5 cellular contexts compared by ENCODE assay signal in genomic region chr11:78601066-78601465, GRCh38. TPM values are rescaled to one million over a fixed set of nuclear protein-coding genes. Genes with fewer than 3 reads are reported as not detected.
DNase-seq lines count a peak whose midpoint lies in the region; ATAC-seq, FAIRE-seq and TF ChIP-seq lines count a peak whose summit lies in the region.
"Not testable (repeated sequence)": the region's sequence is repeated elsewhere in the genome, so short reads cannot be mapped to it uniquely, and the experiment has no call there.

No MANE protein-coding gene starts in this region.

- BruUV-seq in Caco-2 (replicated peaks; lab: Mats Ljungman, UMichigan); K562 (replicated peaks; lab: Mats Ljungman, UMichigan); HepG2 (replicated peaks; lab: Mats Ljungman, UMichigan): not testable (repeated sequence)

- not testable (repeated sequence) for H2AFZ ChIP-seq in K562 (ENCODE audit: low read depth, low read length); HepG2 (ENCODE audit: low read length)

- H3K27me3 Mint-ChIP-seq in Caco-2 (ENCODE audit: insufficient read depth, unreplicated experiment) = not testable (repeated sequence)
- peaks cover 25% of the 10 kb centered on the region for H3K27me3 Mint-ChIP-seq in WTC11 (ENCODE audit: low read depth)

- H3K4me1 Mint-ChIP-seq in Caco-2 (ENCODE audit: low read depth, unreplicated experiment) (peaks cover 25% of the 10 kb centered on the region), WTC11 (peaks cover 16% of the 10 kb centered on the region)

- intact Hi-C loops in Caco-2 (cut with micrococcal nuclease; ENCODE audit: unreplicated experiment); K562 (cut with micrococcal nuclease): not testable (repeated sequence)
- intact Hi-C loops in HepG2 (cut with micrococcal nuclease; ENCODE audit: unreplicated experiment) = loop anchor here (10.0 kb wide), 1 partner anchor 1726 kb away; no protein-coding TSS in a partner anchor

- not testable (repeated sequence) for H3K27me3 ChIP-seq in Caco-2 (replicated peaks; ENCODE audit: control insufficient read depth, insufficient read depth, low read length); HepG2 (ENCODE audit: control insufficient read depth in 1 of 2, insufficient read depth in 2 of 2, low read length in 2 of 2); liver (ENCODE audit: control insufficient read depth in 4 of 4, insufficient read depth in 4 of 4, low read length in 3 of 4)
- H3K27me3 ChIP-seq in K562 (ENCODE audit: control insufficient read depth in 2 of 2, insufficient read depth in 2 of 2, low read length in 2 of 2) = peaks cover 9 to 15% of the 10 kb centered on the region in 2 experiments; a peak in 3 of 5 replicates

- not testable (repeated sequence) for TF ChIP-seq RAD21 in K562 (CRISPR knock-in tag; conservative IDR thresholded peaks at IDR 0.05 in 1 of 2, IDR thresholded peaks at IDR 0.05 in 1 of 2); HepG2 (CRISPR knock-in tag; IDR thresholded peaks at IDR 0.05); liver (IDR thresholded peaks at IDR 0.05)

- not testable (repeated sequence) for TF ChIP-seq POLR2A in K562 (conservative IDR thresholded peaks at IDR 0.05); HepG2 (IDR thresholded peaks at IDR 0.05; ENCODE audit: insufficient read depth in 1 of 2, low read depth in 2 of 2, low read length in 2 of 2)

- not testable (repeated sequence) for H3K79me2 ChIP-seq in K562 (ENCODE audit: control insufficient read depth, insufficient read depth, low read length); HepG2 (ENCODE audit: insufficient read depth, low read length)

- not testable (repeated sequence) for ATAC-seq in WTC11, K562, HepG2

- not testable (repeated sequence) for TF ChIP-seq CTCF in Caco-2 (IDR thresholded peaks at IDR 0.05; ENCODE audit: insufficient read depth in 1 of 2, low read depth in 1 of 2, low read length in 1 of 2, severe bottlenecking in 1 of 2, unreplicated experiment in 1 of 2); WTC11 (IDR thresholded peaks at IDR 0.05); K562 (IDR thresholded peaks at IDR 0.05 in 2 of 3, conservative IDR thresholded peaks at IDR 0.05 in 1 of 3; ENCODE audit: insufficient read depth in 2 of 3, low read depth in 1 of 3, low read length in 3 of 3); HepG2 (CRISPR knock-in tag; IDR thresholded peaks at IDR 0.05); liver (IDR thresholded peaks at IDR 0.05; ENCODE audit: low read depth, low read length, missing input control)

- H3K9ac ChIP-seq in K562 (ENCODE audit: insufficient read depth in 1 of 2, low read depth in 2 of 2, low read length in 2 of 2); HepG2 (ENCODE audit: insufficient read depth, low read depth, low read length); liver (ENCODE audit: low read depth in 1 of 2, low read length in 2 of 2): not testable (repeated sequence)

- peak overlapping the region; percentile 7 for H3K4me3 Mint-ChIP-seq in Caco-2 (ENCODE audit: unreplicated experiment)
- not testable (repeated sequence) for H3K4me3 Mint-ChIP-seq in WTC11

- H3K27ac ChIP-seq in K562 (ENCODE audit: extremely low read depth, low read depth, low read length); liver (ENCODE audit: low read depth in 1 of 2, low read length in 2 of 2): not testable (repeated sequence)
- H3K27ac ChIP-seq in HepG2 (ENCODE audit: extremely low read length, insufficient read depth, low read length) = peak overlapping the region; percentile 46

- H3K9me3 ChIP-seq in Caco-2 = peaks cover 19% of the 10 kb centered on the region; the same call in 1 of the 2 replicates
- H3K9me3 ChIP-seq in K562 (replicated peaks; ENCODE audit: control insufficient read depth, insufficient read depth, low read depth, low read length); HepG2 (ENCODE audit: low read length); liver (ENCODE audit: control insufficient read depth in 4 of 4, low read length in 3 of 4): not testable (repeated sequence)

- not testable (repeated sequence) for TF ChIP-seq EP300 in K562 (IDR thresholded peaks at IDR 0.05; ENCODE audit: low read length)
- peak in 1 of 2 experiments; percentile 86; a peak in 2 of 4 replicates for TF ChIP-seq EP300 in HepG2 (IDR thresholded peaks at IDR 0.05; ENCODE audit: low read depth in 2 of 2, low read length in 2 of 2)
- peak; percentile 88 for TF ChIP-seq EP300 in HepG2 (CRISPR knock-in tag; IDR thresholded peaks at IDR 0.05; ENCODE audit: borderline replicate concordance)

- WGBS in K562 (ENCODE audit: insufficient coverage, low coverage, missing lambda C conversion rate) = 5% methylated on average over 5 of the region's 5 CpGs
- 0% methylated on average over 5 of the region's 5 CpGs for WGBS in HepG2 (ENCODE audit: low lambda C conversion rate)
- WGBS in liver = 28% methylated on average over 5 of the region's 5 CpGs

- H3K36me3 ChIP-seq in Caco-2 (ENCODE audit: control insufficient read depth, insufficient read depth, low read length); K562 (ENCODE audit: control insufficient read depth, insufficient read depth, low read length); HepG2 (replicated peaks in 1 of 2; ENCODE audit: control insufficient read depth in 1 of 2, insufficient read depth in 2 of 2, low read length in 2 of 2); liver (ENCODE audit: control insufficient read depth in 4 of 4, insufficient read depth in 3 of 4, low read depth in 1 of 4, low read length in 3 of 4): not testable (repeated sequence)

- POLR2A ChIA-PET in Caco-2 (lab: Charles Lee); WTC11 (lab: Charles Lee); K562 (lab: Yijun Ruan, JAX): not testable (repeated sequence)
- POLR2A ChIA-PET in HepG2 (lab: Yijun Ruan, JAX) = interaction anchor here (1.3 to 1.7 kb wide), 2 partner anchors 25 to 26 kb away, joined by 7 to 9 read pairs; partner anchors contain the start of gene NARS2

- peak overlapping the region; percentile 4 for H3K27ac Mint-ChIP-seq in Caco-2 (ENCODE audit: unreplicated experiment)
- H3K27ac Mint-ChIP-seq in WTC11 = not testable (repeated sequence)

- H3K4me1 ChIP-seq in Caco-2 = peaks cover 18% of the 10 kb centered on the region
- not testable (repeated sequence) for H3K4me1 ChIP-seq in K562 (replicated peaks in 1 of 2; ENCODE audit: control insufficient read depth in 2 of 2, insufficient read depth in 2 of 2, low read length in 2 of 2); liver (ENCODE audit: control insufficient read depth in 4 of 4, insufficient read depth in 4 of 4, low read length in 3 of 4)
- peaks cover 38% of the 10 kb centered on the region for H3K4me1 ChIP-seq in HepG2 (ENCODE audit: insufficient read depth, low read length)

- H3K9me3 Mint-ChIP-seq in Caco-2 (ENCODE audit: unreplicated experiment) = peaks cover 37% of the 10 kb centered on the region
- peaks cover 17% of the 10 kb centered on the region for H3K9me3 Mint-ChIP-seq in WTC11

- not testable (repeated sequence) for FAIRE-seq in K562 (lab: Jason Lieb, UNC); HepG2 (lab: Jason Lieb, UNC)

- not testable (repeated sequence) for H3K4me3 ChIP-seq in Caco-2 (ENCODE audit: low read depth, low read length); K562; HepG2 (replicated peaks in 1 of 3; ENCODE audit: insufficient read depth in 1 of 3, low read depth in 2 of 3, low read length in 3 of 3); liver (ENCODE audit: low read depth in 1 of 3, low read length in 3 of 3)

- not testable (repeated sequence) for H3K9me1 ChIP-seq in K562 (ENCODE audit: control insufficient read depth, insufficient read depth, low read length)

- DNase-seq in Caco-2 (peak in 1 of 2 experiments; percentile 59), HepG2 (ENCODE audit: low spot score) (peak; percentile 80)
- not testable (repeated sequence) for DNase-seq in WTC11 (ENCODE audit: low spot score); K562 (ENCODE audit: extremely low read depth in 1 of 4, low spot score in 3 of 4)

- in situ Hi-C loops in K562 (cut with MboI); HepG2 (cut with HindIII; ENCODE audit: extremely low pct_ligation_motif_present, low pct_unique_long_range_greater_than_20kb): not testable (repeated sequence)

- not testable (repeated sequence) for H3K36me3 Mint-ChIP-seq in Caco-2 (ENCODE audit: insufficient read depth, unreplicated experiment); WTC11

- not testable (repeated sequence) for H4K20me1 ChIP-seq in K562 (replicated peaks; ENCODE audit: control insufficient read depth, insufficient read depth, low read length); HepG2 (ENCODE audit: insufficient read depth, low read length)

- CTCF ChIA-PET in Caco-2 (lab: Charles Lee); WTC11 (lab: Charles Lee); K562 (lab: Yijun Ruan, JAX; ENCODE audit: low intra/inter-chr PET ratio); HepG2 (lab: Yijun Ruan, JAX; ENCODE audit: low intra/inter-chr PET ratio, low total read pairs): not testable (repeated sequence)

- not testable (repeated sequence) for H3K4me2 ChIP-seq in K562 (ENCODE audit: insufficient read depth, low read length)
- peak overlapping the region; percentile 18; the same call in 1 of the 2 replicates for H3K4me2 ChIP-seq in HepG2 (ENCODE audit: low read depth, low read length)

RNA-seq across cellular contexts. Expression of gene NARS2, which starts 26.4 kb away (rescaled TPM):
- 49.3 and 50.9 TPM in 2 replicates for total RNA-seq in Caco-2 (2022)
- total RNA-seq in WTC11 (2021) = 36.4 to 42.8 TPM (median 42.6 TPM) in 3 replicates
- 27.2 and 76.5 TPM in 2 replicates for total RNA-seq in K562 (2011; cell fraction: chromatin; rRNA removed; ENCODE audit: low replicate concordance)
- total RNA-seq in K562 (2011; cell fraction: nucleolus; rRNA removed) = 17.4 and 19.5 TPM in 2 replicates
- 23.3 and 30.9 TPM in 2 replicates for total RNA-seq in K562 (2011; cell fraction: nucleoplasm; rRNA removed)
- 25.5 and 28.6 TPM in 2 replicates for total RNA-seq in K562 (2014; rRNA removed)
- 43.5 and 44.8 TPM in 2 replicates for total RNA-seq in K562 (2014; rRNA removed; fragmentation: Illumina TruSeq; extraction: Trizol)
- total RNA-seq in K562 (2015; rRNA removed; fragmentation: Illumina TruSeq; extraction: Trizol) = 37.0 and 41.3 TPM in 2 replicates
- 29.3 and 31.0 TPM in 2 replicates for total RNA-seq in K562 (2021)
- 33.3 and 48.0 TPM in 2 replicates for polyA plus RNA-seq in K562 (2011; rRNA removed)
- polyA plus RNA-seq in K562 (2011; cell fraction: cytosol; rRNA removed) = 9.0 and 18.4 TPM in 2 replicates
- 13.4 and 23.2 TPM in 2 replicates for polyA plus RNA-seq in K562 (2011; cell fraction: nucleus; rRNA removed)
- 21.9 and 31.1 TPM in 2 replicates for polyA plus RNA-seq in K562 (2012)
- polyA plus RNA-seq in K562 (2014; fragmentation: Illumina TruSeq; extraction: Trizol) = 28.7 and 29.8 TPM in 2 replicates
- 10 to 100 TPM; 34.2 to 34.9 TPM for polyA plus RNA-seq in K562 (2014; fragmentation: Nextera tagmentation; extraction: Ambion mirVana)
- 26.8 and 31.5 TPM in 2 replicates for polyA plus RNA-seq in K562 (2014; rRNA removed)
- polyA minus RNA-seq in K562 (2011; rRNA and poly(A)+ RNA removed) = 38.3 and 43.9 TPM in 2 replicates
- polyA minus RNA-seq in K562 (2011; cell fraction: cytosol; rRNA and poly(A)+ RNA removed) = 14.5 and 14.7 TPM in 2 replicates
- 28.5 and 42.0 TPM in 2 replicates for polyA minus RNA-seq in K562 (2011; cell fraction: nucleus; rRNA and poly(A)+ RNA removed)
- total RNA-seq in HepG2 (2016; rRNA removed; fragmentation: Illumina TruSeq; extraction: Trizol) = 45.9 and 48.5 TPM in 2 replicates
- total RNA-seq in HepG2 (2016; cell fraction: cytosol; rRNA removed; fragmentation: Illumina TruSeq; extraction: Trizol; ENCODE audit: low read depth) = 45.7 and 46.3 TPM in 2 replicates
- total RNA-seq in HepG2 (2016; cell fraction: insoluble cytoplasmic fraction; rRNA removed; fragmentation: Illumina TruSeq; extraction: Trizol) = 42.5 and 48.4 TPM in 2 replicates
- total RNA-seq in HepG2 (2016; cell fraction: membrane; rRNA removed; fragmentation: Illumina TruSeq; extraction: Trizol) = 46.5 and 51.9 TPM in 2 replicates
- 38.7 and 39.4 TPM in 2 replicates for total RNA-seq in HepG2 (2016; cell fraction: nucleus; rRNA removed; fragmentation: Illumina TruSeq; extraction: Trizol)
- polyA plus RNA-seq in HepG2 (2011; rRNA removed) = 54.3 and 65.0 TPM in 2 replicates
- polyA plus RNA-seq in HepG2 (2011; cell fraction: cytosol; rRNA removed) = 24.9 and 45.2 TPM in 2 replicates
- 31.1 and 32.0 TPM in 2 replicates for polyA plus RNA-seq in HepG2 (2011; cell fraction: nucleus; rRNA removed)
- polyA plus RNA-seq in HepG2 (2012) = 62.6 and 65.9 TPM in 2 replicates
- 15.7 and 17.5 TPM in 2 replicates for polyA plus RNA-seq in HepG2 (2016; cell fraction: cytosol; fragmentation: Illumina TruSeq; extraction: Trizol; ENCODE audit: low read depth)
- polyA plus RNA-seq in HepG2 (2016; cell fraction: insoluble cytoplasmic fraction; fragmentation: Illumina TruSeq; extraction: Trizol; ENCODE audit: low read depth) = 41.7 and 46.6 TPM in 2 replicates
- polyA plus RNA-seq in HepG2 (2016; cell fraction: membrane; fragmentation: Illumina TruSeq; extraction: Trizol; ENCODE audit: low read depth) = 30.7 and 34.5 TPM in 2 replicates
- polyA plus RNA-seq in HepG2 (2016; cell fraction: nucleus; fragmentation: Illumina TruSeq; extraction: Trizol; ENCODE audit: insufficient read depth, low read depth) = 29.4 and 32.1 TPM in 2 replicates
- polyA minus RNA-seq in HepG2 (2011; rRNA and poly(A)+ RNA removed; ENCODE audit: low replicate concordance) = 13.4 and 27.0 TPM in 2 replicates
- 29.1 and 30.3 TPM in 2 replicates for polyA minus RNA-seq in HepG2 (2011; cell fraction: cytosol; rRNA and poly(A)+ RNA removed)
- 144 and 175 TPM in 2 replicates for polyA minus RNA-seq in HepG2 (2011; cell fraction: nucleus; rRNA and poly(A)+ RNA removed)
- total RNA-seq in liver = 10 to 100 TPM; 12.7 to 19.4 TPM
- polyA plus RNA-seq in liver = 10 to 100 TPM; 10.4 to 10.9 TPM
